ENCODE assay signal across 8 cellular contexts in genomic region chr7:94656658-94656924, GRCh38. TPM values are rescaled to one million over a fixed set of nuclear protein-coding genes. Genes with fewer than 3 reads are reported as not detected.
DNase-seq lines count a peak whose midpoint lies in the region; ATAC-seq and TF ChIP-seq lines count a peak whose summit lies in the region.

No MANE protein-coding gene starts in this region.

- no peaks in the 10 kb centered on the region for H3K36me3 Mint-ChIP-seq in T-cell

- TF ChIP-seq CTCF in GM12864 (IDR thresholded peaks at IDR 0.05; ENCODE audit: low read depth, low read length, missing control alignments) = no peak
- TF ChIP-seq CTCF in fibroblast of the aortic adventitia (IDR thresholded peaks at IDR 0.05; ENCODE audit: insufficient read depth, low read length) = no peak
- TF ChIP-seq CTCF in retinal pigment epithelial cell (conservative IDR thresholded peaks at IDR 0.05; ENCODE audit: low read depth, low read length) = no peak

- H3K4me3 Mint-ChIP-seq in T-cell = peak overlapping the region; percentile 82 to 88 (median 83)

- H3K27me3 Mint-ChIP-seq in T-cell = peaks cover 13 to 22% of the 10 kb centered on the region in 2 donors

- ATAC-seq in T-cell (replicated peaks in 1 of 4) (no peak), HG02759 (IDR thresholded peaks at IDR 0.05; ENCODE audit: unreplicated experiment) (no peak)

- DNase-seq in GM12864 (ENCODE audit: low read depth) = no peak
- DNase-seq in T-cell = no peak
- no peak for DNase-seq in fibroblast of the aortic adventitia (ENCODE audit: low read depth)
- DNase-seq in retinal pigment epithelial cell (ENCODE audit: low read depth) = no peak
- DNase-seq in NCI-H345 (lab: John Stamatoyannopoulos, UW) = no peak
- DNase-seq in HEK293T (ENCODE audit: extremely low spot score) = no peak
- no peak for DNase-seq in NCI-H1105 treated with DMSO at 0.1 percent for 48 hours (lab: John Stamatoyannopoulos, UW)

- H3K4me3 ChIP-seq in GM12864 (ENCODE audit: low read depth, low read length) (peak overlapping the region; percentile 59), fibroblast of the aortic adventitia (ENCODE audit: low read depth, low read length) (peak overlapping the region; percentile 80), retinal pigment epithelial cell (ENCODE audit: low read length) (peak overlapping the region; percentile 84)

- no peaks in the 10 kb centered on the region for H3K9me3 Mint-ChIP-seq in T-cell

- H3K27ac Mint-ChIP-seq in T-cell = peak overlapping the region in 1 of 2 donors; percentile 47

- H3K4me1 Mint-ChIP-seq in T-cell = peaks cover 17 to 23% (median 21%) of the 10 kb centered on the region in 3 donors

- POLR2A ChIA-PET in T-cell (lab: Charles Lee) = no interaction called here
- POLR2A ChIA-PET in HEK293T (lab: Yijun Ruan, JAX) = interaction anchor here (1.5 kb wide), 1 partner anchor 246 kb away, joined by 4 read pairs; no protein-coding TSS in a partner anchor

- CTCF ChIA-PET in T-cell (lab: Charles Lee) = interaction anchor here (0.7 to 1.0 kb wide), 3 partner anchors 12 to 556 kb away, joined by 3 to 4 read pairs (median 3); no protein-coding TSS in a partner anchor
- CTCF ChIA-PET in HEK293T (lab: Yijun Ruan, JAX) = no interaction called here

TF ChIP-seq in HEK293T, 16 proteins besides CTCF, POLR2A, EP300 and RAD21:
- TF ChIP-seq PKNOX1 (IDR thresholded peaks at IDR 0.05) (no peak), FOXK2 (IDR thresholded peaks at IDR 0.05) (no peak), L3MBTL2 (conservative IDR thresholded peaks at IDR 0.05) (no peak)

RNA-seq across cellular contexts. Expression of gene SGCE, which starts 0.7 kb away (rescaled TPM):
- total RNA-seq in T-cell = 1 to 10 TPM in 3 of 5 donors, under 1 TPM in 2; 0.58 to 2.2 (median 1.9) TPM
- 77.4 and 100 TPM in 2 replicates for total RNA-seq in fibroblast of the aortic adventitia (ENCODE audit: low replicate concordance)

Comparison
In these comparisons a context has a peak if more than half of its experiments do, and no peak if none do; other contexts are left out.
1. RNA of gene SGCE, which starts 0.7 kb away (total RNA-seq): 77.4 to 100 TPM in fibroblast of the aortic adventitia; 0.58 to 2.2 TPM in T-cell; every median in the first group is over 10 times any median in the second.
2. Peak in every context shown above with its lines, with median percentiles within 50 percentile points of each other: H3K4me3 ChIP-seq.